Comparison of ENCODE assay signal across 8 cellular contexts in genomic region chr3:187746479-187747335, GRCh38. TPM values are rescaled to one million over a fixed set of nuclear protein-coding genes. Genes with fewer than 3 reads are reported as not detected.
DNase-seq lines count a peak whose midpoint lies in the region; ATAC-seq and TF ChIP-seq lines count a peak whose summit lies in the region.

No MANE protein-coding gene starts in this region.

- H3K9me3 ChIP-seq in A673 (ENCODE audit: low read depth, low read length, poor library complexity, severe bottlenecking) (no peaks in the 10 kb centered on the region), HUES6 (ENCODE audit: control insufficient read depth, insufficient read depth, low read depth, low read length) (no peaks in the 10 kb centered on the region)

- H3K9ac ChIP-seq in HUES6 (ENCODE audit: low read length) = peak overlapping the region; percentile 99

- H3K27ac ChIP-seq in A673 (ENCODE audit: low read depth, low read length, poor library complexity, severe bottlenecking) (peak overlapping the region; percentile 100), HUES6 (ENCODE audit: low read depth, low read length) (no peak overlapping the region; the same call in 1 of the 2 replicates)

- ATAC-seq in GM18511 (IDR thresholded peaks at IDR 0.05; ENCODE audit: unreplicated experiment) (no peak), HG02678 (IDR thresholded peaks at IDR 0.05; ENCODE audit: unreplicated experiment) (no peak)

- BruUV-seq in A673 (replicated peaks; lab: Mats Ljungman, UMichigan) = no TSS peak

- no peaks in the 10 kb centered on the region for H3K27me3 ChIP-seq in A673 (replicated peaks; ENCODE audit: insufficient read depth, low read depth, low read length, poor library complexity)
- H3K27me3 ChIP-seq in HUES6 (ENCODE audit: control insufficient read depth, insufficient read depth, low read length) = peaks cover 8% of the 10 kb centered on the region
- no peaks in the 10 kb centered on the region for H3K27me3 ChIP-seq in kidney epithelial cell (ENCODE audit: control insufficient read depth, insufficient read depth, low read length)

- H3K4me1 ChIP-seq in A673 (ENCODE audit: insufficient read depth, low read length, poor library complexity, severe bottlenecking) (peaks cover 31% of the 10 kb centered on the region), HUES6 (ENCODE audit: control insufficient read depth, insufficient read depth, low read length) (peaks cover 43% of the 10 kb centered on the region)

- intact Hi-C loops in A673 (cut with micrococcal nuclease; ENCODE audit: unreplicated experiment) = loop anchor here (10.0 kb wide), 7 partner anchors 298 to 1078 kb away; no protein-coding TSS in a partner anchor

- H3K4me3 ChIP-seq in A673 (ENCODE audit: low read depth, low read length, poor library complexity, severe bottlenecking) = peak overlapping the region; percentile 70
- H3K4me3 ChIP-seq in HUES6 (ENCODE audit: low read depth, low read length) = peak overlapping the region; percentile 88
- H3K4me3 ChIP-seq in astrocyte of the cerebellum (ENCODE audit: low read depth, low read length) = peak overlapping the region; percentile 87
- H3K4me3 ChIP-seq in kidney epithelial cell (ENCODE audit: low read depth, low read length) = peak overlapping the region; percentile 39

- CTCF ChIA-PET in A673 (lab: Charles Lee) = interaction anchor here (1.1 kb wide), 1 partner anchor 1208 kb away, joined by 3 read pairs; no protein-coding TSS in a partner anchor

- TF ChIP-seq CTCF in A673 (conservative IDR thresholded peaks at IDR 0.05; ENCODE audit: low read depth, low read length) (no peak), astrocyte of the cerebellum (IDR thresholded peaks at IDR 0.05; ENCODE audit: low read depth, low read length, missing control alignments) (no peak), kidney epithelial cell (IDR thresholded peaks at IDR 0.05; ENCODE audit: insufficient read depth, low read length, poor library complexity, severe bottlenecking) (no peak)

- DNase-seq in A673 (ENCODE audit: low spot score) (no peak), astrocyte of the cerebellum (ENCODE audit: low read depth) (no peak), kidney epithelial cell (ENCODE audit: low read depth) (no peak), NCI-H2029 treated with DMSO at 0.1 percent for 48 hours (lab: John Stamatoyannopoulos, UW) (no peak)
- DNase-seq in stimulated activated naive CD4-positive, alpha-beta T cell (lab: John Stamatoyannopoulos, UW) = peak in 4 of 6 experiments; percentile 2 to 37 (median 22)

- POLR2A ChIA-PET in A673 (lab: Charles Lee; ENCODE audit: low non-redundant PET) = no interaction called here

- in situ Hi-C loops in astrocyte of the cerebellum (cut with HindIII; ENCODE audit: low sequenced_read_pairs) = loop anchor here (5.0 to 25.0 kb wide), 7 partner anchors 76 to 1051 kb away; no protein-coding TSS in a partner anchor

- H3K36me3 ChIP-seq in A673 (ENCODE audit: insufficient read depth, low read length, poor library complexity, severe bottlenecking) = no peaks in the 10 kb centered on the region
- no peaks in the 10 kb centered on the region for H3K36me3 ChIP-seq in HUES6 (ENCODE audit: control insufficient read depth, insufficient read depth, low read length)
- no peaks in the 10 kb centered on the region for H3K36me3 ChIP-seq in kidney epithelial cell (ENCODE audit: control insufficient read depth, insufficient read depth, low read length)

RNA-seq across cellular contexts. Expression of gene BCL6, which starts 1.4 kb away (rescaled TPM):
- total RNA-seq in A673 (2021) (30.3 and 31.7 TPM in 2 replicates), kidney epithelial cell (5.8 and 8.9 TPM in 2 replicates)

RNA-seq across cellular contexts. Expression of gene RTP2, which starts 44.4 kb away (rescaled TPM):
- total RNA-seq in A673 (2021) (not detected in 2 replicates), kidney epithelial cell (not detected in 2 replicates)

Comparison
In these comparisons a context has a peak if more than half of its experiments do, and no peak if none do; other contexts are left out.
1. DNase-seq: peak in stimulated activated naive CD4-positive, alpha-beta T cell (4 of 6); none in A673 (single experiment), astrocyte of the cerebellum (single experiment), kidney epithelial cell (single experiment) and NCI-H2029 treated with DMSO at 0.1 percent for 48 hours (single experiment).
2. Peak in every context shown above with its lines, with median percentiles within 50 percentile points of each other: H3K4me3 ChIP-seq.